27 cellular contexts compared by ENCODE assay signal in genomic region chr18:61419763-61420162, GRCh38.
A peak's percentile ranks its signal among the peaks of the same experiment; 100 is the strongest.
DNase-seq lines count a peak whose midpoint lies in the region; ATAC-seq, FAIRE-seq and TF ChIP-seq lines count a peak whose summit lies in the region.
"Had no signal": no experiment of that assay in that cellular context is flagged by ENCODE, and none has a peak within 500 bp of the region (broad histone marks: within the 10 kb centered on the region; RNA-seq: fewer than 3 reads in every experiment).

No MANE protein-coding gene starts in this region.

- no peak overlapping the region for H3K27ac Mint-ChIP-seq in H9
- H3K27ac Mint-ChIP-seq: CD14-positive monocyte; CD4-positive, alpha-beta memory T cell; CD4-positive, CD25-positive, alpha-beta regulatory T cell had no signal

- WGBS in liver = 44% methylated on average over 1 of the region's 1 CpG
- WGBS in HepG2 (ENCODE audit: low lambda C conversion rate) = 2% methylated on average over 1 of the region's 1 CpG
- no CpG with 5 or more reads among the region's 1 CpG for WGBS in neuronal stem cell (ENCODE audit: extremely low coverage in 2 of 2, insufficient read length in 2 of 2, insufficient replicate concordance in 1 of 2), 2 donors
- WGBS in H9 (ENCODE audit: extremely low coverage, insufficient read length, low lambda C conversion rate) = no CpG with 5 or more reads among the region's 1 CpG

- H4K91ac ChIP-seq in neuronal stem cell (ENCODE audit: low read depth, low read length, poor library complexity) = no peak overlapping the region
- no peak overlapping the region for H4K91ac ChIP-seq in H9 (ENCODE audit: insufficient read length, low read depth, low read length)

- H4K20me1 ChIP-seq in HepG2 (ENCODE audit: insufficient read depth, low read length) (no peaks in the 10 kb centered on the region), H9 (ENCODE audit: control insufficient read depth, insufficient read depth, insufficient read length) (no peaks in the 10 kb centered on the region)
- H4K20me1 ChIP-seq: BLaER1 had no signal

- no peaks in the 10 kb centered on the region for H3K36me3 ChIP-seq in liver (ENCODE audit: control insufficient read depth in 4 of 4, insufficient read depth in 3 of 4, low read depth in 1 of 4, low read length in 3 of 4)
- no peaks in the 10 kb centered on the region for H3K36me3 ChIP-seq in HepG2 (replicated peaks in 1 of 2; ENCODE audit: control insufficient read depth in 1 of 2, insufficient read depth in 2 of 2, low read length in 2 of 2)
- no peaks in the 10 kb centered on the region for H3K36me3 ChIP-seq in neuronal stem cell (replicated peaks in 1 of 2; ENCODE audit: control insufficient read depth in 2 of 2, insufficient read depth in 2 of 2, low read length in 2 of 2)
- H3K36me3 ChIP-seq: BE2C, BLaER1 had no signal

- DNase-seq in HepG2 (ENCODE audit: low spot score) (no peak), left lobe of liver (ENCODE audit: low spot score) (no peak), neuronal stem cell (ENCODE audit: low spot score) (no peak), H9 (no peak), ACHN (no peak)
- DNase-seq: BE2C; C1 segment of cervical spinal cord; CD4-positive, alpha-beta memory T cell; CD4-positive, CD25-positive, alpha-beta regulatory T cell; CD8-positive, alpha-beta memory T cell; COR-L47; DMS 273 treated with DMSO at 0.1 percent for 48 hours; DMS153; DMS53; DMS79; DND-41; EL; GDM1 had no signal

- H3K18ac ChIP-seq in neuronal stem cell (ENCODE audit: low read length) (no peak overlapping the region), H9 (ENCODE audit: insufficient read length, low read depth, low read length) (no peak overlapping the region)

- H3K4me3 ChIP-seq in liver (ENCODE audit: low read depth in 1 of 3, low read length in 3 of 3) = no peak overlapping the region
- no peak overlapping the region for H3K4me3 ChIP-seq in HepG2 (replicated peaks in 1 of 3; ENCODE audit: insufficient read depth in 1 of 3, low read depth in 2 of 3, low read length in 3 of 3)
- H3K4me3 ChIP-seq in neuronal stem cell (ENCODE audit: low read length in 2 of 2) = no peak overlapping the region
- H3K4me3 ChIP-seq: A549, BLaER1, GM12878 had no signal

- H2AK5ac ChIP-seq in neuronal stem cell (ENCODE audit: low read depth, low read length) (no peak overlapping the region), H9 (ENCODE audit: insufficient read length, low read length) (no peak overlapping the region)

- POLR2A ChIA-PET in HepG2 (lab: Yijun Ruan, JAX) = no interaction called here

- H3K4me3 Mint-ChIP-seq in H9 = no peak overlapping the region
- H3K4me3 Mint-ChIP-seq: CD14-positive monocyte; CD4-positive, alpha-beta memory T cell; CD4-positive, CD25-positive, alpha-beta regulatory T cell; CD8-positive, alpha-beta memory T cell had no signal

- no peak for TF ChIP-seq CTCF in liver (IDR thresholded peaks at IDR 0.05; ENCODE audit: low read depth, low read length, missing input control)
- TF ChIP-seq CTCF in HepG2 (CRISPR knock-in tag; IDR thresholded peaks at IDR 0.05) = no peak
- no peak for TF ChIP-seq CTCF in H9 (conservative IDR thresholded peaks at IDR 0.05)

- H3K4me1 ChIP-seq in liver (ENCODE audit: control insufficient read depth in 4 of 4, insufficient read depth in 4 of 4, low read length in 3 of 4) (peaks cover 0 to 11% (median 5%) of the 10 kb centered on the region in 4 donors), HepG2 (ENCODE audit: insufficient read depth, low read length) (no peaks in the 10 kb centered on the region), neuronal stem cell (ENCODE audit: control insufficient read depth in 2 of 2, insufficient read depth in 1 of 2, low read depth in 1 of 2, low read length in 2 of 2) (peaks cover 0 to 14% of the 10 kb centered on the region in 2 donors), H9 (ENCODE audit: insufficient read depth, low read length) (no peaks in the 10 kb centered on the region)
- H3K4me1 ChIP-seq: A549, BE2C, BLaER1 had no signal

- H3K27ac ChIP-seq in liver (ENCODE audit: low read depth in 1 of 2, low read length in 2 of 2) = no peak overlapping the region
- no peak overlapping the region for H3K27ac ChIP-seq in HepG2 (ENCODE audit: extremely low read length, insufficient read depth, low read length)
- H3K27ac ChIP-seq in neuronal stem cell (replicated peaks; ENCODE audit: low read length) = no peak overlapping the region
- H3K27ac ChIP-seq in H9 (ENCODE audit: insufficient read length, low read depth, low read length) = no peak overlapping the region
- H3K27ac ChIP-seq: 22Rv1, A549, BLaER1 had no signal

- H3K36me3 Mint-ChIP-seq in H9 (ENCODE audit: insufficient read depth in 1 of 3, low read depth in 3 of 3) = no peaks in the 10 kb centered on the region
- H3K36me3 Mint-ChIP-seq: CD14-positive monocyte; CD4-positive, alpha-beta memory T cell; CD4-positive, CD25-positive, alpha-beta regulatory T cell; CD8-positive, alpha-beta memory T cell had no signal

- H3K56ac ChIP-seq in H9 (ENCODE audit: insufficient read length, low read depth, low read length) = no peak overlapping the region

- ATAC-seq in HepG2 (no peak), left lobe of liver (peak; percentile 33), GM19328 (IDR thresholded peaks at IDR 0.05; ENCODE audit: unreplicated experiment) (no peak)
- ATAC-seq: A549, GM12878 had no signal

- TF ChIP-seq EP300 in HepG2 (IDR thresholded peaks at IDR 0.05; ENCODE audit: low read depth in 2 of 2, low read length in 2 of 2) (no peak), HepG2 (CRISPR knock-in tag; IDR thresholded peaks at IDR 0.05; ENCODE audit: borderline replicate concordance) (no peak)

- H4K8ac ChIP-seq in neuronal stem cell (ENCODE audit: low read depth, low read length) (no peak overlapping the region), H9 (replicated peaks; ENCODE audit: insufficient read length, low read depth, low read length) (no peak overlapping the region)

- intact Hi-C loops in HepG2 (cut with micrococcal nuclease; ENCODE audit: unreplicated experiment) = loop anchor here (10.0 kb wide), 1 partner anchor 645 kb away; no protein-coding TSS in a partner anchor

- no peak overlapping the region for H3T11ph ChIP-seq in H9 (ENCODE audit: low read length)

- H4K5ac ChIP-seq in H9 (ENCODE audit: insufficient read length, low read depth, low read length) = no peak overlapping the region

- no peak for TF ChIP-seq POLR2A in HepG2 (IDR thresholded peaks at IDR 0.05; ENCODE audit: insufficient read depth in 1 of 2, low read depth in 2 of 2, low read length in 2 of 2)

- no TSS peak for BruUV-seq in HepG2 (replicated peaks; lab: Mats Ljungman, UMichigan)

- no peak overlapping the region for H2BK20ac ChIP-seq in H9 (ENCODE audit: low read depth, low read length, poor library complexity, severe bottlenecking)

- no peaks in the 10 kb centered on the region for H3K9me3 Mint-ChIP-seq in H9
- H3K9me3 Mint-ChIP-seq: CD4-positive, alpha-beta memory T cell had no signal

- H3K9me3 ChIP-seq in liver (ENCODE audit: control insufficient read depth in 4 of 4, low read length in 3 of 4) = no peaks in the 10 kb centered on the region
- no peaks in the 10 kb centered on the region for H3K9me3 ChIP-seq in HepG2 (ENCODE audit: low read length)
- peaks cover 0 to 3% of the 10 kb centered on the region in 2 donors for H3K9me3 ChIP-seq in neuronal stem cell (replicated peaks in 1 of 2; ENCODE audit: control insufficient read depth in 2 of 2, insufficient read depth in 1 of 2, low read depth in 1 of 2, low read length in 2 of 2)
- no peaks in the 10 kb centered on the region for H3K9me3 ChIP-seq in H9 (ENCODE audit: control insufficient read depth, low read depth, low read length)
- H3K9me3 ChIP-seq: A549, BE2C, BLaER1 had no signal

- H3K4ac ChIP-seq in neuronal stem cell (ENCODE audit: low read length) = no peak overlapping the region
- H3K4ac ChIP-seq in H9 (ENCODE audit: low read depth, low read length) = no peak overlapping the region

- no peaks in the 10 kb centered on the region for H3K4me1 Mint-ChIP-seq in H9
- H3K4me1 Mint-ChIP-seq: CD14-positive monocyte; CD4-positive, alpha-beta memory T cell; CD4-positive, CD25-positive, alpha-beta regulatory T cell; CD8-positive, alpha-beta memory T cell had no signal

- H3K79me2 ChIP-seq in HepG2 (ENCODE audit: insufficient read depth, low read length) (no peaks in the 10 kb centered on the region), H9 (ENCODE audit: insufficient read depth, low read length) (no peaks in the 10 kb centered on the region)

- H3K4me2 ChIP-seq in HepG2 (ENCODE audit: low read depth, low read length) (no peak overlapping the region), neuronal stem cell (ENCODE audit: insufficient read depth, low read length, poor library complexity, severe bottlenecking) (no peak overlapping the region), H9 (ENCODE audit: insufficient read depth, insufficient read length, low read length) (no peak overlapping the region)
- H3K4me2 ChIP-seq: A549, BLaER1 had no signal

- H3K79me1 ChIP-seq in neuronal stem cell (ENCODE audit: low read depth, low read length) = no peaks in the 10 kb centered on the region
- H3K79me1 ChIP-seq in H9 (ENCODE audit: insufficient read depth, low read depth, low read length, poor library complexity, severe bottlenecking) = no peaks in the 10 kb centered on the region

- H3K27me3 ChIP-seq in liver (ENCODE audit: control insufficient read depth in 4 of 4, insufficient read depth in 4 of 4, low read length in 3 of 4) (no peaks in the 10 kb centered on the region), HepG2 (ENCODE audit: control insufficient read depth in 1 of 2, insufficient read depth in 2 of 2, low read length in 2 of 2) (no peaks in the 10 kb centered on the region), neuronal stem cell (ENCODE audit: control insufficient read depth in 3 of 3, insufficient read depth in 3 of 3, low read depth in 1 of 3, low read length in 3 of 3) (no peaks in the 10 kb centered on the region), H9 (ENCODE audit: insufficient read depth, low read length) (no peaks in the 10 kb centered on the region)
- H3K27me3 ChIP-seq: BE2C, BLaER1 had no signal

- no peak overlapping the region for H2BK15ac ChIP-seq in neuronal stem cell (ENCODE audit: low read length)
- no peak overlapping the region for H2BK15ac ChIP-seq in H9 (ENCODE audit: low read depth, low read length)

- H3K23me2 ChIP-seq in H9 (ENCODE audit: insufficient read length, low read depth, low read length, poor library complexity, severe bottlenecking) = no peaks in the 10 kb centered on the region

- H2BK5ac ChIP-seq in neuronal stem cell (ENCODE audit: low read length) = no peak overlapping the region
- H2BK5ac ChIP-seq in H9 (ENCODE audit: insufficient read length, low read length) = no peak overlapping the region

- CTCF ChIA-PET in HepG2 (lab: Yijun Ruan, JAX; ENCODE audit: low intra/inter-chr PET ratio, low total read pairs) = no interaction called here

- H3K14ac ChIP-seq in neuronal stem cell (ENCODE audit: low read length) (no peak overlapping the region), H9 (ENCODE audit: insufficient read depth, low read length) (no peak overlapping the region)

- H3K9ac ChIP-seq in liver (ENCODE audit: low read depth in 1 of 2, low read length in 2 of 2) (no peak overlapping the region), HepG2 (ENCODE audit: insufficient read depth, low read depth, low read length) (no peak overlapping the region), neuronal stem cell (ENCODE audit: low read depth, low read length, poor library complexity) (no peak overlapping the region), H9 (ENCODE audit: extremely low read depth, insufficient read length, low read length) (no peak overlapping the region)
- H3K9ac ChIP-seq: BLaER1 had no signal

- H2AFZ ChIP-seq in HepG2 (ENCODE audit: low read length) (no peak overlapping the region), neuronal stem cell (ENCODE audit: low read length) (peak overlapping the region; percentile 21), H9 (ENCODE audit: low read length) (no peak overlapping the region)

- TF ChIP-seq RAD21 in liver (IDR thresholded peaks at IDR 0.05) (no peak), HepG2 (CRISPR knock-in tag; IDR thresholded peaks at IDR 0.05) (no peak)

- H2BK120ac ChIP-seq in neuronal stem cell (ENCODE audit: low read depth, low read length) (no peak overlapping the region), H9 (ENCODE audit: low read depth, low read length, poor library complexity, severe bottlenecking) (no peak overlapping the region)

- no peak overlapping the region for H3K23ac ChIP-seq in neuronal stem cell (ENCODE audit: low read depth, low read length, poor library complexity)
- no peak overlapping the region for H3K23ac ChIP-seq in H9 (ENCODE audit: insufficient read length, low read depth, low read length)

- H2BK12ac ChIP-seq in neuronal stem cell (ENCODE audit: low read length) (no peak overlapping the region), H9 (ENCODE audit: insufficient read length, low read depth, low read length) (no peak overlapping the region)

- in situ Hi-C loops in HepG2 (cut with HindIII; ENCODE audit: extremely low pct_ligation_motif_present, low pct_unique_long_range_greater_than_20kb) (no loop called here), ACHN (cut with HindIII; ENCODE audit: low pct_ligation_motif_present, low pct_unique_long_range_greater_than_20kb, low sequenced_read_pairs) (no loop called here)

- H3K27me3 Mint-ChIP-seq in H9 (ENCODE audit: low read depth) = no peaks in the 10 kb centered on the region
- H3K27me3 Mint-ChIP-seq: CD4-positive, alpha-beta memory T cell; CD4-positive, CD25-positive, alpha-beta regulatory T cell had no signal

- no peak for FAIRE-seq in HepG2 (lab: Jason Lieb, UNC)
- FAIRE-seq: A549, GM12878, GM12892, GM18507 had no signal
